8 cellular contexts compared by ENCODE assay signal in genomic region chr12:120580787-120581723, GRCh38.
DNase-seq lines count a peak whose midpoint lies in the region; ATAC-seq, FAIRE-seq and TF ChIP-seq lines count a peak whose summit lies in the region.

TSS of gene POP5 (minus strand) at chr12:120581402. CDS start at chr12:120581362, 40 bp downstream.

- ATAC-seq in GM19035 (IDR thresholded peaks at IDR 0.05; ENCODE audit: unreplicated experiment) (peak; percentile 92), HG03354 (IDR thresholded peaks at IDR 0.05; ENCODE audit: poor library complexity, severe bottlenecking, unreplicated experiment) (peak; percentile 96)
- ATAC-seq in activated CD4-positive, CD25-positive, alpha-beta regulatory T cell treated with anti-CD3 and anti-CD28 coated beads, Interleukin-2, amount 50 U/mL, for 24 hours: peak; percentile 93 to 94

- DNase-seq in AG09319 (ENCODE audit: extremely low read depth, low read depth): peak; percentile 94
- DNase-seq in NCI-H446 treated with DMSO at 0.1 percent for 48 hours (lab: John Stamatoyannopoulos, UW): peak; percentile 92
- peak; percentile 99 for DNase-seq in cerebellar cortex (ENCODE audit: low spot score)
- DNase-seq in stimulated activated CD4-positive, alpha-beta T cell treated with anti-CD3 and anti-CD28 coated beads, Interleukin-12 subunit alpha, Interleukin-12 subunit beta, amount 100 ng/mL, for 4 hours: peak; percentile 87

- peak; percentile 80 for FAIRE-seq in islet of Langerhans (lab: Jason Lieb, UNC)

- TF ChIP-seq CTCF in AG09319 (IDR thresholded peaks at IDR 0.05; ENCODE audit: low read depth, low read length): no peak

Comparison
In these comparisons a context has a peak if more than half of its experiments do, and no peak if none do; other contexts are left out.
1. Peak in every context shown above with its lines: DNase-seq and ATAC-seq.